1 cellular context compared by ENCODE assay signal in genomic region chr1:111738133-111738435, GRCh38.
TF ChIP-seq lines count a peak whose summit lies in the region.

No MANE protein-coding gene starts in this region.

TF ChIP-seq in IMR-90, 13 proteins besides CTCF, POLR2A, EP300 and RAD21 (continued from another document):
- TF ChIP-seq, protein P1, sequence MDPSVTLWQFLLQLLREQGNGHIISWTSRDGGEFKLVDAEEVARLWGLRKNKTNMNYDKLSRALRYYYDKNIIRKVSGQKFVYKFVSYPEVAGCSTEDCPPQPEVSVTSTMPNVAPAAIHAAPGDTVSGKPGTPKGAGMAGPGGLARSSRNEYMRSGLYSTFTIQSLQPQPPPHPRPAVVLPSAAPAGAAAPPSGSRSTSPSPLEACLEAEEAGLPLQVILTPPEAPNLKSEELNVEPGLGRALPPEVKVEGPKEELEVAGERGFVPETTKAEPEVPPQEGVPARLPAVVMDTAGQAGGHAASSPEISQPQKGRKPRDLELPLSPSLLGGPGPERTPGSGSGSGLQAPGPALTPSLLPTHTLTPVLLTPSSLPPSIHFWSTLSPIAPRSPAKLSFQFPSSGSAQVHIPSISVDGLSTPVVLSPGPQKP (IDR thresholded peaks at IDR 0.05; ENCODE audit: borderline replicate concordance, low read depth, low read length): no peak
- TF ChIP-seq BHLHE40 (IDR thresholded peaks at IDR 0.05; ENCODE audit: low read depth, low read length) (no peak), RCOR1 (IDR thresholded peaks at IDR 0.05; ENCODE audit: insufficient replicate concordance, low read length) (no peak), MAFK (IDR thresholded peaks at IDR 0.05; ENCODE audit: low read depth, low read length) (no peak), MAZ (IDR thresholded peaks at IDR 0.05; ENCODE audit: borderline replicate concordance, low read depth, low read length) (no peak), CHD1 (IDR thresholded peaks at IDR 0.05; ENCODE audit: low read depth, low read length) (no peak), FOS (IDR thresholded peaks at IDR 0.05; ENCODE audit: low read depth, low read length) (no peak), CEBPB (IDR thresholded peaks at IDR 0.05; ENCODE audit: low read depth, low read length) (no peak)
- TF ChIP-seq, protein P2, sequence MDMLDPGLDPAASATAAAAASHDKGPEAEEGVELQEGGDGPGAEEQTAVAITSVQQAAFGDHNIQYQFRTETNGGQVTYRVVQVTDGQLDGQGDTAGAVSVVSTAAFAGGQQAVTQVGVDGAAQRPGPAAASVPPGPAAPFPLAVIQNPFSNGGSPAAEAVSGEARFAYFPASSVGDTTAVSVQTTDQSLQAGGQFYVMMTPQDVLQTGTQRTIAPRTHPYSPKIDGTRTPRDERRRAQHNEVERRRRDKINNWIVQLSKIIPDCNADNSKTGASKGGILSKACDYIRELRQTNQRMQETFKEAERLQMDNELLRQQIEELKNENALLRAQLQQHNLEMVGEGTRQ (IDR thresholded peaks at IDR 0.05; ENCODE audit: low read depth, low read length): no peak
